ENCODE assay signal across 1 cellular context in the genomic region with DNA sequence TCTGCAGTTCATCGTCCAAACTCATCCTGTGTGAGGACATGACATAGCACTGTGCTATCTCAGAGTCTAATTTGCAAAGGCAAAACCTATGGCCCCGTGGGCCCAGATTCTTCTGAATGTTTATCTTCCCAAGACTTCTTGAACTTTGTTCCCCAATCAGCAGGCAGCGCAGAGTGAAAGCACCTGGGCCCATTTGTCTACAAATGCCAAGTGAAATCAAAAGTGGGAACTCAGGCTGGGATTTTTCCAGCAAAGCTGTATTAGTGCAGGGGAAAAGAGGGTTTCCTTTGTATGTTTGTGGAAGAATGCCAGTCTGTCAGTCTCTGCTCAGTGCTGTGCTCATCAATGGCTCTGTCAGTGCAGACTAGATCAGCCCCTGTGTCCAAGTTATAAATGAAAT.
TF ChIP-seq lines count a peak whose summit lies in the region.

No MANE protein-coding gene starts in this region.

TF ChIP-seq in HepG2, 621 proteins besides CTCF, POLR2A, EP300 and RAD21 (continued from another document):
- 0 out of 2 replicates have a peak, but pooled peaks have one; percentile 35 for TF ChIP-seq ZNF331 (CRISPR knock-in tag; IDR thresholded peaks at IDR 0.05)
- TF ChIP-seq, protein P1, sequence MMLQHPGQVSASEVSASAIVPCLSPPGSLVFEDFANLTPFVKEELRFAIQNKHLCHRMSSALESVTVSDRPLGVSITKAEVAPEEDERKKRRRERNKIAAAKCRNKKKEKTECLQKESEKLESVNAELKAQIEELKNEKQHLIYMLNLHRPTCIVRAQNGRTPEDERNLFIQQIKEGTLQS (CRISPR knock-in tag; IDR thresholded peaks at IDR 0.05) = no peak
- TF ChIP-seq, protein P2, sequence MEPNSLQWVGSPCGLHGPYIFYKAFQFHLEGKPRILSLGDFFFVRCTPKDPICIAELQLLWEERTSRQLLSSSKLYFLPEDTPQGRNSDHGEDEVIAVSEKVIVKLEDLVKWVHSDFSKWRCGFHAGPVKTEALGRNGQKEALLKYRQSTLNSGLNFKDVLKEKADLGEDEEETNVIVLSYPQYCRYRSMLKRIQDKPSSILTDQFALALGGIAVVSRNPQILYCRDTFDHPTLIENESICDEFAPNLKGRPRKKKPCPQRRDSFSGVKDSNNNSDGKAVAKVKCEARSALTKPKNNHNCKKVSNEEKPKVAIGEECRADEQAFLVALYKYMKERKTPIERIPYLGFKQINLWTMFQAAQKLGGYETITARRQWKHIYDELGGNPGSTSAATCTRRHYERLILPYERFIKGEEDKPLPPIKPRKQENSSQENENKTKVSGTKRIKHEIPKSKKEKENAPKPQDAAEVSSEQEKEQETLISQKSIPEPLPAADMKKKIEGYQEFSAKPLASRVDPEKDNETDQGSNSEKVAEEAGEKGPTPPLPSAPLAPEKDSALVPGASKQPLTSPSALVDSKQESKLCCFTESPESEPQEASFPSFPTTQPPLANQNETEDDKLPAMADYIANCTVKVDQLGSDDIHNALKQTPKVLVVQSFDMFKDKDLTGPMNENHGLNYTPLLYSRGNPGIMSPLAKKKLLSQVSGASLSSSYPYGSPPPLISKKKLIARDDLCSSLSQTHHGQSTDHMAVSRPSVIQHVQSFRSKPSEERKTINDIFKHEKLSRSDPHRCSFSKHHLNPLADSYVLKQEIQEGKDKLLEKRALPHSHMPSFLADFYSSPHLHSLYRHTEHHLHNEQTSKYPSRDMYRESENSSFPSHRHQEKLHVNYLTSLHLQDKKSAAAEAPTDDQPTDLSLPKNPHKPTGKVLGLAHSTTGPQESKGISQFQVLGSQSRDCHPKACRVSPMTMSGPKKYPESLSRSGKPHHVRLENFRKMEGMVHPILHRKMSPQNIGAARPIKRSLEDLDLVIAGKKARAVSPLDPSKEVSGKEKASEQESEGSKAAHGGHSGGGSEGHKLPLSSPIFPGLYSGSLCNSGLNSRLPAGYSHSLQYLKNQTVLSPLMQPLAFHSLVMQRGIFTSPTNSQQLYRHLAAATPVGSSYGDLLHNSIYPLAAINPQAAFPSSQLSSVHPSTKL (CRISPR knock-in tag; IDR thresholded peaks at IDR 0.05) = 0 out of 2 replicates have a peak, but pooled peaks have one; percentile 10
- TF ChIP-seq ZNF629 (CRISPR knock-in tag; conservative IDR thresholded peaks at IDR 0.05) = 0 out of 2 replicates have a peak, but pooled peaks have one; percentile 17
- peak; percentile 61 for TF ChIP-seq HNF4A (CRISPR knock-in tag; IDR thresholded peaks at IDR 0.05)
- TF ChIP-seq, protein P3, sequence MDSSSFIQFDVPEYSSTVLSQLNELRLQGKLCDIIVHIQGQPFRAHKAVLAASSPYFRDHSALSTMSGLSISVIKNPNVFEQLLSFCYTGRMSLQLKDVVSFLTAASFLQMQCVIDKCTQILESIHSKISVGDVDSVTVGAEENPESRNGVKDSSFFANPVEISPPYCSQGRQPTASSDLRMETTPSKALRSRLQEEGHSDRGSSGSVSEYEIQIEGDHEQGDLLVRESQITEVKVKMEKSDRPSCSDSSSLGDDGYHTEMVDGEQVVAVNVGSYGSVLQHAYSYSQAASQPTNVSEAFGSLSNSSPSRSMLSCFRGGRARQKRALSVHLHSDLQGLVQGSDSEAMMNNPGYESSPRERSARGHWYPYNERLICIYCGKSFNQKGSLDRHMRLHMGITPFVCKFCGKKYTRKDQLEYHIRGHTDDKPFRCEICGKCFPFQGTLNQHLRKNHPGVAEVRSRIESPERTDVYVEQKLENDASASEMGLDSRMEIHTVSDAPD (CRISPR knock-in tag; IDR thresholded peaks at IDR 0.05) = no peak
